ENCODE assay signal across 30 cellular contexts in genomic region chr21:32062591-32063227, GRCh38.
"Had no signal": no experiment of that assay in that cellular context is flagged by ENCODE, and none has a peak within 500 bp of the region (broad histone marks: within the 10 kb centered on the region; RNA-seq: fewer than 3 reads in every experiment).

No MANE protein-coding gene starts in this region.

- H3K9me3 ChIP-seq: ascending aorta, colonic mucosa had no signal

- H3K27me3 ChIP-seq: ascending aorta, cardiac muscle cell, colonic mucosa had no signal

- FAIRE-seq: bronchial epithelial cell, TTC549 had no signal

- ATAC-seq: activated CD8-positive, alpha-beta memory T cell treated with anti-CD3 and anti-CD28 coated beads, Interleukin-2, amount 10 ng/mL, durations not matched to agents 7 days and 5 days; activated CD8-positive, alpha-beta T cell treated with anti-CD3 and anti-CD28 coated beads, Interleukin-2, amount 10 ng/mL, durations not matched to agents 7 days and 5 days; activated naive CD8-positive, alpha-beta T cell treated with anti-CD3 and anti-CD28 coated beads, Interleukin-2, amount 50 U/mL, for 24 hours had no signal

- H3K4me3 ChIP-seq: ascending aorta, cardiac muscle cell, colonic mucosa had no signal

- H3K27ac ChIP-seq: ascending aorta, cardiac muscle cell, colonic mucosa, VCaP had no signal

- DNase-seq: activated B cell treated with CpG ODN at 0.5 μM for 24 hours; activated CD4-positive, alpha-beta memory T cell treated with anti-CD3 and anti-CD28 coated beads, Interleukin-2, amount 10 ng/mL, durations not matched to agents 7 days and 5 days; activated CD4-positive, alpha-beta T cell treated with anti-CD3 and anti-CD28 coated beads for 4 hours; activated CD4-positive, alpha-beta T cell treated with anti-CD3 and anti-CD28 coated beads, Interleukin-2, amount 10 ng/mL, durations not matched to agents 7 days and 5 days; activated CD4-positive, alpha-beta T cell treated with anti-CD3 and anti-CD28 coated beads, Interleukin-2, amount 50 U/mL, for 48 hours; activated CD4-positive, CD25-positive, alpha-beta regulatory T cell treated with anti-CD3 and anti-CD28 coated beads, Interleukin-2, amount 50 U/mL, for 72 hours; activated CD8-positive, alpha-beta memory T cell treated with anti-CD3 and anti-CD28 coated beads for 24 hours; activated CD8-positive, alpha-beta memory T cell treated with anti-CD3 and anti-CD28 coated beads, Interleukin-2, amount 10 ng/mL, durations not matched to agents 7 days and 5 days; activated CD8-positive, alpha-beta memory T cell treated with anti-CD3 and anti-CD28 coated beads, Interleukin-2, amount 50 U/mL, for 48 hours; activated CD8-positive, alpha-beta T cell treated with anti-CD3 and anti-CD28 coated beads, Interleukin-2, amount 10 ng/mL, durations not matched to agents 7 days and 5 days; activated effector memory CD4-positive, alpha-beta T cell treated with Interleukin-2 at 50 U/mL for 16 hours; activated gamma-delta T cell; activated naive CD4-positive, alpha-beta T cell treated with anti-CD3 and anti-CD28 coated beads, Interleukin-2, amount 10 ng/mL, durations not matched to agents 7 days and 5 days; activated naive CD4-positive, alpha-beta T cell treated with Interleukin-2 at 50 U/mL for 16 hours; activated naive CD8-positive, alpha-beta T cell treated with anti-CD3 and anti-CD28 coated beads, Interleukin-2, amount 10 ng/mL, durations not matched to agents 7 days and 5 days; activated naive CD8-positive, alpha-beta T cell treated with anti-CD3 and anti-CD28 coated beads, Interleukin-2, amount 50 U/mL, for 24 hours; activated T-cell treated with anti-CD3 and anti-CD28 coated beads, Interleukin-2, amount 50 U/mL, for 24 hours; activated T-cell treated with anti-CD3 and anti-CD28 coated beads, Interleukin-2, amount 50 U/mL, for 48 hours; amygdala; anterior cingulate cortex; caudate nucleus; cerebellar nuclear complex; colonic mucosa; T-helper 2 cell; T-helper 9 cell had no signal

- H3K4me1 ChIP-seq: ascending aorta, colonic mucosa had no signal

- H3K36me3 ChIP-seq: ascending aorta, cardiac muscle cell, colonic mucosa had no signal
